Comparison of ENCODE assay signal across 10 cellular contexts in genomic region chr13:99984463-99985242, GRCh38. TPM values are rescaled to one million over a fixed set of nuclear protein-coding genes. Genes with fewer than 3 reads are reported as not detected.
A peak's percentile ranks its signal among the peaks of the same experiment; 100 is the strongest.
DNase-seq lines count a peak whose midpoint lies in the region; ATAC-seq and TF ChIP-seq lines count a peak whose summit lies in the region.
"Had no signal": no experiment of that assay in that cellular context is flagged by ENCODE, and none has a peak within 500 bp of the region (broad histone marks: within the 10 kb centered on the region; RNA-seq: fewer than 3 reads in every experiment).

No MANE protein-coding gene starts in this region.

- peaks cover 10% of the 10 kb centered on the region for H3K36me3 Mint-ChIP-seq in CD4-positive, alpha-beta T cell (ENCODE audit: low read depth)
- H3K36me3 Mint-ChIP-seq in activated CD8-positive, alpha-beta T cell treated with anti-CD3 and anti-CD28 coated beads for 36 hours (ENCODE audit: low read depth) = peaks cover 8% of the 10 kb centered on the region

- WGBS in iPS DF 6.9 (ENCODE audit: insufficient coverage, insufficient read length) = no CpG with 5 or more reads among the region's 44 CpGs

- intact Hi-C loops in CD4-positive, alpha-beta T cell (cut with DNase I, micrococcal nuclease) = no loop called here
- intact Hi-C loops in activated CD8-positive, alpha-beta T cell treated with anti-CD3 and anti-CD28 coated beads for 36 hours (cut with micrococcal nuclease) = no loop called here

- H3K27ac ChIP-seq in CD4-positive, alpha-beta T cell (ENCODE audit: low read depth, low read length) = no peak overlapping the region
- no peak overlapping the region for H3K27ac ChIP-seq in iPS DF 6.9 (ENCODE audit: low read length)
- H3K27ac ChIP-seq: transverse colon had no signal

- POLR2A ChIA-PET in CD4-positive, alpha-beta T cell (lab: Charles Lee) = interaction anchor here (1.0 to 3.0 kb wide), 2 partner anchors 9 to 11 kb away, joined by 4 to 15 read pairs; no protein-coding TSS in a partner anchor
- POLR2A ChIA-PET in activated CD8-positive, alpha-beta T cell treated with anti-CD3 and anti-CD28 coated beads for 36 hours (lab: Charles Lee) = interaction anchor here (1.3 to 1.8 kb wide), 4 partner anchors 11 to 329 kb away, joined by 3 to 5 read pairs (median 4); no protein-coding TSS in a partner anchor

- H3K36me3 ChIP-seq in iPS DF 6.9 (ENCODE audit: control insufficient read depth, insufficient read depth, low read length) = peaks cover 12% of the 10 kb centered on the region
- H3K36me3 ChIP-seq: transverse colon had no signal

- CTCF ChIA-PET in CD4-positive, alpha-beta T cell (lab: Charles Lee) = interaction anchor here (0.7 kb wide), 1 partner anchor 329 kb away, joined by 3 read pairs; no protein-coding TSS in a partner anchor
- CTCF ChIA-PET in activated CD8-positive, alpha-beta T cell treated with anti-CD3 and anti-CD28 coated beads for 36 hours (lab: Charles Lee) = no interaction called here

- H3K4me1 Mint-ChIP-seq in CD4-positive, alpha-beta T cell (ENCODE audit: low read depth) = peaks cover 26% of the 10 kb centered on the region
- peaks cover 24% of the 10 kb centered on the region for H3K4me1 Mint-ChIP-seq in activated CD8-positive, alpha-beta T cell treated with anti-CD3 and anti-CD28 coated beads for 36 hours (ENCODE audit: low read depth)

- DNase-seq in CD4-positive, alpha-beta T cell = no peak
- peak; percentile 16 for DNase-seq in H4 (ENCODE audit: low spot score)
- no peak for DNase-seq in activated CD8-positive, alpha-beta T cell treated with anti-CD3 and anti-CD28 coated beads for 36 hours
- no peak for DNase-seq in iPS DF 6.9 (ENCODE audit: low read depth, low spot score)
- no peak for DNase-seq in LoVo (ENCODE audit: low spot score)
- DNase-seq in HuH-7.5 (ENCODE audit: low spot score) = no peak
- DNase-seq in NCI-H446 treated with DMSO at 0.1 percent for 48 hours (lab: John Stamatoyannopoulos, UW) = no peak
- DNase-seq: transverse colon had no signal

- H3K4me1 ChIP-seq in iPS DF 6.9 (ENCODE audit: control insufficient read depth, insufficient read depth, low read length) = peaks cover 3% of the 10 kb centered on the region; the same call in 1 of the 2 replicates

- peaks cover 89% of the 10 kb centered on the region for H3K27me3 ChIP-seq in CD4-positive, alpha-beta T cell (ENCODE audit: control insufficient read depth, insufficient read depth, low read length)
- peaks cover 8% of the 10 kb centered on the region; the same call in 1 of the 2 replicates for H3K27me3 ChIP-seq in iPS DF 6.9 (ENCODE audit: control insufficient read depth, insufficient read depth, low read length)

- H3K27ac Mint-ChIP-seq in CD4-positive, alpha-beta T cell = peak overlapping the region; percentile 76
- H3K27ac Mint-ChIP-seq in activated CD8-positive, alpha-beta T cell treated with anti-CD3 and anti-CD28 coated beads for 36 hours = no peak overlapping the region

- no peak for ATAC-seq in CD4-positive, alpha-beta T cell (ENCODE audit: poor library complexity)
- no peak for ATAC-seq in activated CD8-positive, alpha-beta T cell treated with anti-CD3 and anti-CD28 coated beads for 36 hours
- no peak for ATAC-seq in HG03460 (IDR thresholded peaks at IDR 0.05; ENCODE audit: unreplicated experiment)
- ATAC-seq: mucosa of descending colon had no signal

- H3K4me3 ChIP-seq in iPS DF 6.9 (ENCODE audit: low read length) = peak overlapping the region; percentile 82; the same call in 1 of the 2 replicates
- H3K4me3 ChIP-seq: mucosa of descending colon, transverse colon had no signal

- peaks cover 69% of the 10 kb centered on the region for H3K27me3 Mint-ChIP-seq in CD4-positive, alpha-beta T cell
- peaks cover 66% of the 10 kb centered on the region for H3K27me3 Mint-ChIP-seq in activated CD8-positive, alpha-beta T cell treated with anti-CD3 and anti-CD28 coated beads for 36 hours

- peaks cover 28% of the 10 kb centered on the region for H3K9me3 ChIP-seq in CD4-positive, alpha-beta T cell (ENCODE audit: control insufficient read depth, low read length)
- no peaks in the 10 kb centered on the region for H3K9me3 ChIP-seq in iPS DF 6.9 (ENCODE audit: control insufficient read depth, insufficient read depth, low read length)
- H3K9me3 ChIP-seq: mucosa of descending colon, transverse colon had no signal

- peak overlapping the region; percentile 73 for H3K4me3 Mint-ChIP-seq in CD4-positive, alpha-beta T cell
- H3K4me3 Mint-ChIP-seq in activated CD8-positive, alpha-beta T cell treated with anti-CD3 and anti-CD28 coated beads for 36 hours = peak overlapping the region; percentile 16

- H3K9me3 Mint-ChIP-seq in CD4-positive, alpha-beta T cell = no peaks in the 10 kb centered on the region
- H3K9me3 Mint-ChIP-seq in activated CD8-positive, alpha-beta T cell treated with anti-CD3 and anti-CD28 coated beads for 36 hours = no peaks in the 10 kb centered on the region

- no peak for TF ChIP-seq CTCF in CD4-positive, alpha-beta T cell (IDR thresholded peaks at IDR 0.05)
- TF ChIP-seq CTCF in activated CD8-positive, alpha-beta T cell treated with anti-CD3 and anti-CD28 coated beads for 36 hours (IDR thresholded peaks at IDR 0.05) = no peak

RNA-seq across cellular contexts. Expression of gene ZIC2, which starts 3.1 kb away (rescaled TPM):
- total RNA-seq in CD4-positive, alpha-beta T cell = not detected
- 0.27 and 0.56 TPM in 2 replicates for total RNA-seq in H4 (2014; rRNA removed; shearing (Covaris generic))
- total RNA-seq in activated CD8-positive, alpha-beta T cell treated with anti-CD3 and anti-CD28 coated beads for 36 hours = not detected
- total RNA-seq: transverse colon had no signal

RNA-seq across cellular contexts. Expression of gene ZIC5, which starts 13.1 kb away (rescaled TPM):
- not detected for total RNA-seq in CD4-positive, alpha-beta T cell
- 0.12 and 0.58 TPM in 2 replicates for total RNA-seq in H4 (2014; rRNA removed; shearing (Covaris generic))
- total RNA-seq in activated CD8-positive, alpha-beta T cell treated with anti-CD3 and anti-CD28 coated beads for 36 hours = not detected
- total RNA-seq: mucosa of descending colon, transverse colon had no signal
